ENCODE assay signal across 8 cellular contexts in the genomic region with DNA sequence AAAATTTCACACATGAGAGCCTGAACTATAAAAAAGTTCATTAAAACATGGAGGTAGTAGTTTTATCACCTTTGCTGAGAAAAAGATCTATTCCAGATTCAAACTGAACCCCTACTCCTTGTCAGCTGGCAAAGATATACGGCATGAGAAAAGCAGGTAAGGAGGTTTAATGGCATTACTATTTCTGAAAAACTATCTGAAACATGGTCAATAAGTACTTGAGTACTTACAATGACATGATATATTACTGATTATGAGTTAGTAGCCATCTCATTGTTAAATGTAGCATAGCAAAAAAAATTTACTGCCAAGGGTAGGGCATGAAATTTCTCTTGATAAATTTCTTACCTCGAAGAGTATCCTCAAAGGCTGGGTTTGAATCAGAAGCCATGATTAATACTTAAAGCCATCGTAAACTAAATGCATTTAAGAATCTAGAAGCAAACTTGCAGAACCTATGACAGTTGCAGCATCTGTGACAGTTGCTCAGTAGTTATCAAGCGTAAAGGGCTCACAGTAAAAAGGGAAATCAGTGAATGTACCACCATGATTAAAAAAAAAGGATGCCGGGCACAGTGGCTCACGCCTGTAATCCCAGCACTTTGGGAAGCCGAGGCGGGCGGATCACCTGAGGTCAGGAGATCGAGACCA. TPM values are rescaled to one million over a fixed set of nuclear protein-coding genes. Genes with fewer than 3 reads are reported as not detected.
DNase-seq lines count a peak whose midpoint lies in the region; ATAC-seq and TF ChIP-seq lines count a peak whose summit lies in the region.

No MANE protein-coding gene starts in this region.

- POLR2A ChIA-PET in activated CD4-positive, alpha-beta T cell treated with anti-CD3 and anti-CD28 coated beads for 36 hours (lab: Charles Lee): no interaction called here
- POLR2A ChIA-PET in activated CD8-positive, alpha-beta T cell treated with anti-CD3 and anti-CD28 coated beads for 36 hours (lab: Charles Lee): interaction anchor here (0.7 to 1.8 kb wide), 2 partner anchors 131 to 149 kb away, joined by 3 to 9 read pairs; no protein-coding TSS in a partner anchor

- no peak for TF ChIP-seq CTCF in activated CD8-positive, alpha-beta T cell treated with anti-CD3 and anti-CD28 coated beads for 36 hours (IDR thresholded peaks at IDR 0.05)
- TF ChIP-seq CTCF in thoracic aorta (IDR thresholded peaks at IDR 0.05): no peak

- H3K9ac ChIP-seq in iPS-15b (ENCODE audit: low read depth, low read length): no peak overlapping the region

- no peak for DNase-seq in activated CD4-positive, alpha-beta T cell treated with anti-CD3 and anti-CD28 coated beads for 36 hours
- no peak for DNase-seq in activated CD4-positive, alpha-beta T cell treated with anti-CD3 and anti-CD28 coated beads for 1 hour
- DNase-seq in activated CD8-positive, alpha-beta T cell treated with anti-CD3 and anti-CD28 coated beads for 36 hours: no peak
- no peak for DNase-seq in thoracic aorta (ENCODE audit: low spot score)
- no peak for DNase-seq in caudate nucleus (lab: John Stamatoyannopoulos, UW)

- peak overlapping the region; percentile 1 for H3K4me3 ChIP-seq in iPS-15b (ENCODE audit: low read depth, low read length)
- H3K4me3 ChIP-seq in thoracic aorta: peak overlapping the region; percentile 67

- no peaks in the 10 kb centered on the region for H3K27me3 Mint-ChIP-seq in activated CD4-positive, alpha-beta T cell treated with anti-CD3 and anti-CD28 coated beads for 36 hours
- H3K27me3 Mint-ChIP-seq in activated CD8-positive, alpha-beta T cell treated with anti-CD3 and anti-CD28 coated beads for 36 hours: no peaks in the 10 kb centered on the region

- peak; percentile 39 for ATAC-seq in activated CD4-positive, alpha-beta T cell treated with anti-CD3 and anti-CD28 coated beads for 36 hours
- peak; percentile 27 for ATAC-seq in activated CD8-positive, alpha-beta T cell treated with anti-CD3 and anti-CD28 coated beads for 36 hours
- ATAC-seq in thoracic aorta (ENCODE audit: insufficient number of reproducible peaks, low FRiP score, low read depth) (no peak), GM21390 (IDR thresholded peaks at IDR 0.05; ENCODE audit: unreplicated experiment) (no peak), GM21526 (IDR thresholded peaks at IDR 0.05; ENCODE audit: low FRiP score, unreplicated experiment) (no peak)

- H3K27me3 ChIP-seq in iPS-15b (ENCODE audit: control insufficient read depth, insufficient read depth, low read length): no peaks in the 10 kb centered on the region
- H3K27me3 ChIP-seq in thoracic aorta (replicated peaks; ENCODE audit: insufficient read depth): no peaks in the 10 kb centered on the region

- H3K9me3 ChIP-seq in iPS-15b (ENCODE audit: control insufficient read depth, insufficient read depth, low read length): no peaks in the 10 kb centered on the region
- no peaks in the 10 kb centered on the region for H3K9me3 ChIP-seq in thoracic aorta

- CTCF ChIA-PET in activated CD4-positive, alpha-beta T cell treated with anti-CD3 and anti-CD28 coated beads for 36 hours (lab: Charles Lee): interaction anchor here (0.6 to 2.0 kb wide), 5 partner anchors 8 to 283 kb away, joined by 3 to 18 read pairs (median 3); a partner anchor contains a TSS
- CTCF ChIA-PET in activated CD8-positive, alpha-beta T cell treated with anti-CD3 and anti-CD28 coated beads for 36 hours (lab: Charles Lee): interaction anchor here (0.8 to 3.7 kb wide), 3 partner anchors 8 to 88 kb away, joined by 3 to 15 read pairs (median 10); a partner anchor contains a TSS

- peak overlapping the region; percentile 77 for H3K4me3 Mint-ChIP-seq in activated CD4-positive, alpha-beta T cell treated with anti-CD3 and anti-CD28 coated beads for 36 hours
- peak overlapping the region; percentile 84 for H3K4me3 Mint-ChIP-seq in activated CD8-positive, alpha-beta T cell treated with anti-CD3 and anti-CD28 coated beads for 36 hours

- H3K36me3 ChIP-seq in iPS-15b (ENCODE audit: control insufficient read depth, insufficient read depth, low read length) (no peaks in the 10 kb centered on the region), thoracic aorta (peaks cover 6% of the 10 kb centered on the region)

- H3K27ac ChIP-seq in thoracic aorta: peak overlapping the region in 1 of 2 donors; percentile 55
- no peak overlapping the region for H3K27ac ChIP-seq in caudate nucleus (ENCODE audit: low read depth, low read length)

- H3K4me1 ChIP-seq in iPS-15b (ENCODE audit: control insufficient read depth, insufficient read depth, low read length): peaks cover 3% of the 10 kb centered on the region
- H3K4me1 ChIP-seq in thoracic aorta (ENCODE audit: control insufficient read depth in 1 of 2, low read depth in 2 of 2): peaks cover 4 to 12% of the 10 kb centered on the region in 2 donors

- intact Hi-C loops in activated CD4-positive, alpha-beta T cell treated with anti-CD3 and anti-CD28 coated beads for 36 hours (cut with DNase I, micrococcal nuclease): no loop called here
- intact Hi-C loops in activated CD8-positive, alpha-beta T cell treated with anti-CD3 and anti-CD28 coated beads for 36 hours (cut with micrococcal nuclease): no loop called here

- H3K36me3 Mint-ChIP-seq in activated CD4-positive, alpha-beta T cell treated with anti-CD3 and anti-CD28 coated beads for 36 hours (ENCODE audit: low read depth): peaks cover 13% of the 10 kb centered on the region
- peaks cover 7% of the 10 kb centered on the region for H3K36me3 Mint-ChIP-seq in activated CD8-positive, alpha-beta T cell treated with anti-CD3 and anti-CD28 coated beads for 36 hours (ENCODE audit: low read depth)

- H3K9me3 Mint-ChIP-seq in activated CD4-positive, alpha-beta T cell treated with anti-CD3 and anti-CD28 coated beads for 36 hours (ENCODE audit: low read depth): no peaks in the 10 kb centered on the region
- H3K9me3 Mint-ChIP-seq in activated CD8-positive, alpha-beta T cell treated with anti-CD3 and anti-CD28 coated beads for 36 hours: no peaks in the 10 kb centered on the region

- peak overlapping the region; percentile 70 for H3K27ac Mint-ChIP-seq in activated CD4-positive, alpha-beta T cell treated with anti-CD3 and anti-CD28 coated beads for 36 hours
- H3K27ac Mint-ChIP-seq in activated CD8-positive, alpha-beta T cell treated with anti-CD3 and anti-CD28 coated beads for 36 hours: peak overlapping the region; percentile 57

- H3K4me1 Mint-ChIP-seq in activated CD4-positive, alpha-beta T cell treated with anti-CD3 and anti-CD28 coated beads for 36 hours: peaks cover 14% of the 10 kb centered on the region
- H3K4me1 Mint-ChIP-seq in activated CD8-positive, alpha-beta T cell treated with anti-CD3 and anti-CD28 coated beads for 36 hours (ENCODE audit: low read depth): peaks cover 9% of the 10 kb centered on the region

RNA-seq across cellular contexts. Expression of a gene that starts 8.7 kb away (rescaled TPM):
- 1 to 10 TPM; 3.2 to 4.0 TPM for total RNA-seq in activated CD4-positive, alpha-beta T cell treated with anti-CD3 and anti-CD28 coated beads for 36 hours
- total RNA-seq in activated CD8-positive, alpha-beta T cell treated with anti-CD3 and anti-CD28 coated beads for 36 hours: 1 to 10 TPM; 4.2 to 5.0 TPM
- total RNA-seq in thoracic aorta: 10 to 100 TPM; 24.1 to 36.8 TPM

RNA-seq across cellular contexts. Expression of a gene that starts 50.9 kb away (rescaled TPM):
- 10 to 100 TPM; 13.2 to 15.8 TPM for total RNA-seq in activated CD4-positive, alpha-beta T cell treated with anti-CD3 and anti-CD28 coated beads for 36 hours
- total RNA-seq in activated CD8-positive, alpha-beta T cell treated with anti-CD3 and anti-CD28 coated beads for 36 hours: 10 to 100 TPM in 1 of 2 experiments, 1 to 10 TPM in 1; 9.5 to 10.6 TPM
- 10 to 100 TPM; 12.6 to 21.3 TPM for total RNA-seq in thoracic aorta

Comparison
In these comparisons a context has a peak if more than half of its experiments do, and no peak if none do; other contexts are left out.
1. ATAC-seq: peak in activated CD4-positive, alpha-beta T cell treated with anti-CD3 and anti-CD28 coated beads for 36 hours (single experiment) and activated CD8-positive, alpha-beta T cell treated with anti-CD3 and anti-CD28 coated beads for 36 hours (single experiment); none in thoracic aorta (single experiment), GM21390 (single experiment) and GM21526 (single experiment).
2. RNA of a gene that starts 8.7 kb away (total RNA-seq): 24.1 to 36.8 TPM in thoracic aorta; 4.2 to 5.0 TPM in activated CD8-positive, alpha-beta T cell treated with anti-CD3 and anti-CD28 coated beads for 36 hours and 3.2 to 4.0 TPM in activated CD4-positive, alpha-beta T cell treated with anti-CD3 and anti-CD28 coated beads for 36 hours; every median in the first group is over 4 times any median in the second.